20 cellular contexts compared by ENCODE assay signal in genomic region chr9:97179616-97180015, GRCh38.
"Had no signal": no experiment of that assay in that cellular context is flagged by ENCODE, and none has a peak within 500 bp of the region (broad histone marks: within the 10 kb centered on the region; RNA-seq: fewer than 3 reads in every experiment).

No MANE protein-coding gene starts in this region.

- H3K27ac ChIP-seq: dorsolateral prefrontal cortex, esophagus muscularis mucosa, gastroesophageal sphincter, neutrophil, psoas muscle, spleen, tibial artery, upper lobe of right lung, vagina had no signal

- H3K36me3 ChIP-seq: esophagus muscularis mucosa, gastroesophageal sphincter, neutrophil, spleen, tibial artery, upper lobe of right lung, vagina had no signal

- H3K27me3 ChIP-seq: dorsolateral prefrontal cortex, esophagus muscularis mucosa, gastroesophageal sphincter, neutrophil, spleen, tibial artery, upper lobe of right lung, vagina had no signal

- DNase-seq: dorsolateral prefrontal cortex; effector CD8-positive, alpha-beta T cell; glutamatergic neuron; islet precursor cell; mucosa of descending colon; naive thymus-derived CD8-positive, alpha-beta T cell; psoas muscle; spleen; stimulated activated CD4-positive, alpha-beta T cell treated with anti-CD3 and anti-CD28 coated beads, Interleukin-15, amount 100 ng/mL, for 24 hours; stimulated activated CD4-positive, alpha-beta T cell treated with anti-CD3 and anti-CD28 coated beads, Interleukin-1b, Interleukin-23, amount 100 ng/mL, for 48 hours; stimulated activated CD4-positive, alpha-beta T cell treated with anti-CD3 and anti-CD28 coated beads, Interleukin-4, amount 100 ng/mL, for 24 hours; tibial artery; upper lobe of right lung had no signal

- ATAC-seq: gastroesophageal sphincter; left lobe of liver; mucosa of descending colon; naive thymus-derived CD8-positive, alpha-beta T cell; psoas muscle; sciatic nerve; stimulated activated memory B cell treated with anti-CD40 and anti-IgM and Interleukin-4, amounts not matched to agents 10 μg/mL and 1 μg/mL and 100 μg/mL, for 72 hours; upper lobe of right lung had no signal

- H3K9me3 ChIP-seq: esophagus muscularis mucosa, gastroesophageal sphincter, mucosa of descending colon, neutrophil, psoas muscle, tibial artery, upper lobe of right lung, vagina had no signal

- H3K4me3 ChIP-seq: dorsolateral prefrontal cortex, esophagus muscularis mucosa, gastroesophageal sphincter, mucosa of descending colon, psoas muscle, spleen, tibial artery, upper lobe of right lung, vagina had no signal

- H3K4me1 ChIP-seq: esophagus muscularis mucosa, gastroesophageal sphincter, psoas muscle, spleen, tibial artery, upper lobe of right lung, vagina had no signal
